In the genomic region with DNA sequence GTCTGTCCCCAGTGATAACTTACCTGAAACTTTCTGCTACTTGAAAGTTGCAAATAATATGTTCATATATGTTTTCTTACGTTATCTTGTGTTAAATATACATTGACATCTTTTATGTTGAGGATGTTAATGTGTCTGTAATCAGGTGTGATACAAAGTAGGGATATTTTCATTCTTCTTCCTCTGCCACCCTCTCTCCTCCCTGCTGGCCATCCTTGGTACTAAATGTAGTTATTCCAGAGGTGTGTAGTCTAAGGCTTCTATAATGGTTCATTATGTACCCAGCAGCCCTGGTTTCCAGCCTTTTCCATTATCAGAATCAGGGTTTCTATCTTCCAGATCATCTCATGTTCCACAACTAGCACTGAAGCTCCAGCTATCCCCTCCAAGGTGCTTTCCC, we compare ENCODE assay signal across 19 cellular contexts.
"Had no signal": no experiment of that assay in that cellular context is flagged by ENCODE, and none has a peak within 500 bp of the region (broad histone marks: within the 10 kb centered on the region; RNA-seq: fewer than 3 reads in every experiment).

No MANE protein-coding gene starts in this region.

- DNase-seq: activated CD4-positive, alpha-beta T cell treated with anti-CD3 and anti-CD28 coated beads for 1 hour; activated CD4-positive, alpha-beta T cell treated with anti-CD3 and anti-CD28 coated beads, Interleukin-2, amount 50 U/mL, for 48 hours; activated naive CD4-positive, alpha-beta T cell treated with Interleukin-2 at 50 U/mL for 16 hours; anterior cingulate cortex; effector memory CD4-positive, alpha-beta T cell; erythroblast; mucosa of descending colon; naive thymus-derived CD4-positive, alpha-beta T cell; stimulated activated CD4-positive, alpha-beta T cell treated with anti-CD3 and anti-CD28 coated beads, Interleukin-4, amount 100 ng/mL, for 4 hours; stimulated activated CD8-positive, alpha-beta memory T cell treated with anti-CD3 and anti-CD28 coated beads, Interleukin-4, amount 100 ng/mL, for 48 hours; stimulated activated naive CD4-positive, alpha-beta T cell treated with Interleukin-2 at 50 U/mL for 16 hours; substantia nigra; T1000; transverse colon had no signal

- H3K4me1 ChIP-seq: gastroesophageal sphincter, transverse colon had no signal

- H3K4me3 ChIP-seq: gastroesophageal sphincter, mucosa of descending colon, transverse colon had no signal

- H3K36me3 ChIP-seq: gastroesophageal sphincter, transverse colon had no signal

- H3K4me3 Mint-ChIP-seq: activated T-helper 17 cell treated with anti-CD3 and anti-CD28 coated beads, Interleukin-2, amount 50 U/mL, for 72 hours; dendritic cell treated with granulocyte-macrophage colony-stimulating factor and Interleukin-4, amounts not matched to agents 40 ng/mL and 50 ng/mL, for 4 days; naive thymus-derived CD4-positive, alpha-beta T cell had no signal

- H3K27me3 ChIP-seq: gastroesophageal sphincter, transverse colon had no signal

- H3K27ac ChIP-seq: gastroesophageal sphincter, transverse colon had no signal

- H3K27ac Mint-ChIP-seq: activated T-helper 17 cell treated with anti-CD3 and anti-CD28 coated beads, Interleukin-2, amount 50 U/mL, for 72 hours; dendritic cell treated with granulocyte-macrophage colony-stimulating factor and Interleukin-4, amounts not matched to agents 40 ng/mL and 50 ng/mL, for 4 days; naive thymus-derived CD4-positive, alpha-beta T cell had no signal

- H3K9me3 ChIP-seq: gastroesophageal sphincter, mucosa of descending colon, transverse colon had no signal

- H3K9me3 Mint-ChIP-seq: dendritic cell treated with granulocyte-macrophage colony-stimulating factor and Interleukin-4, amounts not matched to agents 40 ng/mL and 50 ng/mL, for 4 days had no signal

- FAIRE-seq: bronchial epithelial cell, keratinocyte had no signal

- H3K27me3 Mint-ChIP-seq: activated T-helper 17 cell treated with anti-CD3 and anti-CD28 coated beads, Interleukin-2, amount 50 U/mL, for 72 hours; dendritic cell treated with granulocyte-macrophage colony-stimulating factor and Interleukin-4, amounts not matched to agents 40 ng/mL and 50 ng/mL, for 4 days; naive thymus-derived CD4-positive, alpha-beta T cell had no signal

- H3K36me3 Mint-ChIP-seq: naive thymus-derived CD4-positive, alpha-beta T cell had no signal

- H3K4me1 Mint-ChIP-seq: activated T-helper 17 cell treated with anti-CD3 and anti-CD28 coated beads, Interleukin-2, amount 50 U/mL, for 72 hours had no signal
